ENCODE assay signal across 16 cellular contexts in the genomic region with DNA sequence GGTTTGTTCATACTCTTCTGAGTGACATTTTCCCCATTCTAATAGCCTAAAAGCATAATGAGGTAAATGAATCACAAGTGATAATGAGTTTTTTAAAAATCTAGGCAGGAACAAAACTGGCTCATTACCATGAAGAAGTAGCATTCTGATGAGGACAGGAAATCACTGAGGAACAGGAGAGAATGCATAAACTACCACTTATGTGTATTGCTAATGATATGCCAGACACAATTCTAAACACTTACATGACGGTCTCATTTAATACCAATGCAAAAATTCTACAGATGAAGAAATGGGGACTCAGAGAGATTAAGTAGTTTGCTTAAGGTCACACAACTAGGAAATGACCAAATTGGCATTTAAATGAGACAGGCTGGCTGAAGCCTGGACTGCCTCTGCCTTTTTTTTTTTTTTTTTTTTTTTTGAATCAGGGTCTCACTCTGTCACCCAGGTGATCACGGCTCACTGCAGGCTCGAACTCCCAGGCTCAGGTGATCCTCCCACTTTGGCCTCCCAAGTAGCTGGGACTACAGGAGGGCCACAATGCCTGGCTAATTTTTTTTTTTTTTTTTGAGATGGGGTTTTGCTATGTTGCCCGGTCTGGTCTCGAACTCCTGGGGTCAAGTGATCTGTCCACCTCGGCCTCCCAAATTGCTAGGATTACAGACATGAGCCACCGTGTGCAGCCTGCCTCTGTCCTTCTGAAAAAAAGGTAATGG. TPM values are rescaled to one million over a fixed set of nuclear protein-coding genes. Genes with fewer than 3 reads are reported as not detected.
A peak's percentile ranks its signal among the peaks of the same experiment; 100 is the strongest.
DNase-seq lines count a peak whose midpoint lies in the region; ATAC-seq and TF ChIP-seq lines count a peak whose summit lies in the region.
"Had no signal": no experiment of that assay in that cellular context is flagged by ENCODE, and none has a peak within 500 bp of the region (broad histone marks: within the 10 kb centered on the region; RNA-seq: fewer than 3 reads in every experiment).

No MANE protein-coding gene starts in this region.

- H4K20me1 ChIP-seq in osteoblast (ENCODE audit: insufficient read depth, low read length): no peaks in the 10 kb centered on the region

- H3K4me1 ChIP-seq in osteoblast (ENCODE audit: insufficient read depth, low read length): no peaks in the 10 kb centered on the region
- H3K4me1 ChIP-seq: uterus had no signal

- peak overlapping the region; percentile 93 for H3K27ac Mint-ChIP-seq in activated CD4-positive, alpha-beta T cell treated with anti-CD3 and anti-CD28 coated beads, Interleukin-2, amount 10 ng/mL, durations not matched to agents 7 days and 5 days
- peak overlapping the region; percentile 62 for H3K27ac Mint-ChIP-seq in T-helper 1 cell treated with Interleukin-12 subunit alpha and Interleukin-12 subunit beta and Interleukin-4 antibody, amounts not matched to agents 30 μg/mL and 1 μg/mL, for 36 hours
- H3K27ac Mint-ChIP-seq in glutamatergic neuron (ENCODE audit: unreplicated experiment) (peak overlapping the region; percentile 48), MCF 10A (ENCODE audit: low read depth, unreplicated experiment) (no peak overlapping the region)
- peak overlapping the region; percentile 93 to 96 for H3K27ac Mint-ChIP-seq in stimulated activated naive CD8-positive, alpha-beta T cell treated with anti-CD3 and anti-CD28 coated beads, Interleukin-15, amount 100 ng/mL, for 72 hours

- no peaks in the 10 kb centered on the region for H3K27me3 ChIP-seq in osteoblast (ENCODE audit: insufficient read depth, low read length)
- H3K27me3 ChIP-seq: sigmoid colon, uterus had no signal

- H3K36me3 ChIP-seq in osteoblast (ENCODE audit: insufficient read depth, low read length): no peaks in the 10 kb centered on the region
- H3K36me3 ChIP-seq: sigmoid colon, uterus had no signal

- H3K27me3 Mint-ChIP-seq in activated CD4-positive, alpha-beta T cell treated with anti-CD3 and anti-CD28 coated beads, Interleukin-2, amount 10 ng/mL, durations not matched to agents 7 days and 5 days: no peaks in the 10 kb centered on the region
- H3K27me3 Mint-ChIP-seq in T-helper 1 cell treated with Interleukin-12 subunit alpha and Interleukin-12 subunit beta and Interleukin-4 antibody, amounts not matched to agents 30 μg/mL and 1 μg/mL, for 36 hours (ENCODE audit: low read depth): no peaks in the 10 kb centered on the region
- H3K27me3 Mint-ChIP-seq in glutamatergic neuron (ENCODE audit: unreplicated experiment) (peaks cover 8% of the 10 kb centered on the region), MCF 10A (ENCODE audit: insufficient read depth, unreplicated experiment) (no peaks in the 10 kb centered on the region)
- no peaks in the 10 kb centered on the region for H3K27me3 Mint-ChIP-seq in stimulated activated naive CD8-positive, alpha-beta T cell treated with anti-CD3 and anti-CD28 coated beads, Interleukin-15, amount 100 ng/mL, for 72 hours
- H3K27me3 Mint-ChIP-seq: naive B cell had no signal

- intact Hi-C loops in MCF 10A (cut with micrococcal nuclease): no loop called here

- TF ChIP-seq CTCF in glutamatergic neuron (IDR thresholded peaks at IDR 0.05; ENCODE audit: partially characterized antibody, unreplicated experiment) (no peak), MCF 10A (IDR thresholded peaks at IDR 0.05; ENCODE audit: unreplicated experiment) (no peak), osteoblast (IDR thresholded peaks at IDR 0.05; ENCODE audit: extremely low read depth, low read depth, low read length) (no peak)

- ATAC-seq in stimulated activated naive CD8-positive, alpha-beta T cell treated with anti-CD3 and anti-CD28 coated beads, Interleukin-15, amount 100 ng/mL, for 72 hours: no peak
- ATAC-seq in GM21786 (IDR thresholded peaks at IDR 0.05; ENCODE audit: unreplicated experiment): no peak

- H3K27ac ChIP-seq in osteoblast (ENCODE audit: low read depth, low read length): no peak overlapping the region

- no peak overlapping the region for H3K4me2 ChIP-seq in osteoblast (ENCODE audit: insufficient read depth, low read length)

- H3K9me3 Mint-ChIP-seq in activated CD4-positive, alpha-beta T cell treated with anti-CD3 and anti-CD28 coated beads, Interleukin-2, amount 10 ng/mL, durations not matched to agents 7 days and 5 days: peaks cover 5% of the 10 kb centered on the region
- no peaks in the 10 kb centered on the region for H3K9me3 Mint-ChIP-seq in T-helper 1 cell treated with Interleukin-12 subunit alpha and Interleukin-12 subunit beta and Interleukin-4 antibody, amounts not matched to agents 30 μg/mL and 1 μg/mL, for 36 hours
- peaks cover 11% of the 10 kb centered on the region for H3K9me3 Mint-ChIP-seq in glutamatergic neuron (ENCODE audit: unreplicated experiment)
- no peaks in the 10 kb centered on the region for H3K9me3 Mint-ChIP-seq in stimulated activated naive CD8-positive, alpha-beta T cell treated with anti-CD3 and anti-CD28 coated beads, Interleukin-15, amount 100 ng/mL, for 72 hours
- H3K9me3 Mint-ChIP-seq in MCF 10A (ENCODE audit: unreplicated experiment): no peaks in the 10 kb centered on the region
- H3K9me3 Mint-ChIP-seq: naive B cell had no signal

- H2AFZ ChIP-seq in osteoblast (ENCODE audit: low read length): no peak overlapping the region

- no TSS peak for BruUV-seq in MCF 10A (replicated peaks; lab: Mats Ljungman, UMichigan)

- no peak overlapping the region for H3K4me3 ChIP-seq in osteoblast (ENCODE audit: insufficient read depth, low read length)
- H3K4me3 ChIP-seq: sigmoid colon, uterus had no signal

- H3K36me3 Mint-ChIP-seq in activated CD4-positive, alpha-beta T cell treated with anti-CD3 and anti-CD28 coated beads, Interleukin-2, amount 10 ng/mL, durations not matched to agents 7 days and 5 days (ENCODE audit: low read depth): peaks cover 12% of the 10 kb centered on the region
- peaks cover 6% of the 10 kb centered on the region for H3K36me3 Mint-ChIP-seq in T-helper 1 cell treated with Interleukin-12 subunit alpha and Interleukin-12 subunit beta and Interleukin-4 antibody, amounts not matched to agents 30 μg/mL and 1 μg/mL, for 36 hours (ENCODE audit: low read depth)
- H3K36me3 Mint-ChIP-seq in glutamatergic neuron (ENCODE audit: unreplicated experiment) (no peaks in the 10 kb centered on the region), MCF 10A (ENCODE audit: insufficient read depth, unreplicated experiment) (no peaks in the 10 kb centered on the region)
- H3K36me3 Mint-ChIP-seq: naive B cell had no signal

- POLR2A ChIA-PET in activated CD4-positive, alpha-beta T cell treated with anti-CD3 and anti-CD28 coated beads, Interleukin-2, amount 10 ng/mL, durations not matched to agents 7 days and 5 days (lab: Charles Lee): interaction anchor here (0.6 to 0.7 kb wide), 2 partner anchors 14 to 90 kb away, joined by 3 to 4 read pairs; no protein-coding TSS in a partner anchor
- POLR2A ChIA-PET in MCF 10A (lab: Yijun Ruan, JAX): interaction anchor here (0.7 to 1.7 kb wide), 6 partner anchors 16 to 943 kb away, joined by 3 to 5 read pairs (median 4); partner anchors contain the start of gene ST13

- DNase-seq in activated CD4-positive, alpha-beta T cell treated with anti-CD3 and anti-CD28 coated beads, Interleukin-2, amount 10 ng/mL, durations not matched to agents 7 days and 5 days: no peak
- no peak for DNase-seq in activated CD4-positive, alpha-beta T cell treated with anti-CD3 and anti-CD28 coated beads, Interleukin-2, amount 50 U/mL, for 1 hour
- no peak for DNase-seq in glutamatergic neuron
- no peak for DNase-seq in stimulated activated naive CD8-positive, alpha-beta T cell treated with anti-CD3 and anti-CD28 coated beads, Interleukin-15, amount 100 ng/mL, for 72 hours
- DNase-seq in MCF 10A (ENCODE audit: unreplicated experiment): no peak
- no peak for DNase-seq in osteoblast (ENCODE audit: insufficient read length, low spot score, missing footprints)
- DNase-seq: cortex of kidney, EL, kidney glomerular epithelial cell, NCI-H2227 treated with DMSO at 0.1 percent for 48 hours, sigmoid colon, uterus had no signal

- peaks cover 50% of the 10 kb centered on the region for H3K4me1 Mint-ChIP-seq in activated CD4-positive, alpha-beta T cell treated with anti-CD3 and anti-CD28 coated beads, Interleukin-2, amount 10 ng/mL, durations not matched to agents 7 days and 5 days
- H3K4me1 Mint-ChIP-seq in T-helper 1 cell treated with Interleukin-12 subunit alpha and Interleukin-12 subunit beta and Interleukin-4 antibody, amounts not matched to agents 30 μg/mL and 1 μg/mL, for 36 hours (ENCODE audit: low read depth): peaks cover 39% of the 10 kb centered on the region
- peaks cover 21% of the 10 kb centered on the region for H3K4me1 Mint-ChIP-seq in glutamatergic neuron (ENCODE audit: low read depth, unreplicated experiment)
- peaks cover 47% of the 10 kb centered on the region for H3K4me1 Mint-ChIP-seq in stimulated activated naive CD8-positive, alpha-beta T cell treated with anti-CD3 and anti-CD28 coated beads, Interleukin-15, amount 100 ng/mL, for 72 hours
- H3K4me1 Mint-ChIP-seq in MCF 10A (ENCODE audit: insufficient read depth, unreplicated experiment): peaks cover 26% of the 10 kb centered on the region

- peak overlapping the region; percentile 4 for H3K4me3 Mint-ChIP-seq in activated CD4-positive, alpha-beta T cell treated with anti-CD3 and anti-CD28 coated beads, Interleukin-2, amount 10 ng/mL, durations not matched to agents 7 days and 5 days
- peak overlapping the region; percentile 12 for H3K4me3 Mint-ChIP-seq in T-helper 1 cell treated with Interleukin-12 subunit alpha and Interleukin-12 subunit beta and Interleukin-4 antibody, amounts not matched to agents 30 μg/mL and 1 μg/mL, for 36 hours
- no peak overlapping the region for H3K4me3 Mint-ChIP-seq in glutamatergic neuron (ENCODE audit: unreplicated experiment)
- H3K4me3 Mint-ChIP-seq in stimulated activated naive CD8-positive, alpha-beta T cell treated with anti-CD3 and anti-CD28 coated beads, Interleukin-15, amount 100 ng/mL, for 72 hours: peak overlapping the region; percentile 76 to 91
- no peak overlapping the region for H3K4me3 Mint-ChIP-seq in MCF 10A (ENCODE audit: unreplicated experiment)

- H3K9me3 ChIP-seq in osteoblast (ENCODE audit: low read depth, low read length): no peaks in the 10 kb centered on the region
- H3K9me3 ChIP-seq: sigmoid colon, uterus had no signal

- CTCF ChIA-PET in activated CD4-positive, alpha-beta T cell treated with anti-CD3 and anti-CD28 coated beads, Interleukin-2, amount 10 ng/mL, durations not matched to agents 7 days and 5 days (lab: Charles Lee): interaction anchor here (1.2 to 1.8 kb wide), 5 partner anchors 10 to 45 kb away, joined by 3 to 10 read pairs (median 4); no protein-coding TSS in a partner anchor
- CTCF ChIA-PET in MCF 10A (lab: Yijun Ruan, JAX): interaction anchor here (0.6 kb wide), 1 partner anchor 211 kb away, joined by 3 read pairs; no protein-coding TSS in a partner anchor

- H3K79me2 ChIP-seq in osteoblast (ENCODE audit: insufficient read depth, low read length): no peaks in the 10 kb centered on the region

RNA-seq across cellular contexts. Expression of gene MCHR1, which starts 48.5 kb away (rescaled TPM):
- total RNA-seq in activated CD4-positive, alpha-beta T cell treated with anti-CD3 and anti-CD28 coated beads, Interleukin-2, amount 10 ng/mL, durations not matched to agents 7 days and 5 days: not detected
- total RNA-seq in glutamatergic neuron (ENCODE audit: unreplicated experiment) (1.7 TPM), MCF 10A (2022) (not detected in 2 replicates), osteoblast (0.59 TPM in 1 of 2 replicates, not detected in the other)
- total RNA-seq: LHCN-M2 had no signal

Comparison
In these comparisons a context has a peak if more than half of its experiments do, and no peak if none do; other contexts are left out.
1. H3K4me3 Mint-ChIP-seq: peak in activated CD4-positive, alpha-beta T cell treated with anti-CD3 and anti-CD28 coated beads, Interleukin-2, amount 10 ng/mL, durations not matched to agents 7 days and 5 days (single experiment), T-helper 1 cell treated with Interleukin-12 subunit alpha and Interleukin-12 subunit beta and Interleukin-4 antibody, amounts not matched to agents 30 μg/mL and 1 μg/mL, for 36 hours (single experiment) and stimulated activated naive CD8-positive, alpha-beta T cell treated with anti-CD3 and anti-CD28 coated beads, Interleukin-15, amount 100 ng/mL, for 72 hours (2 of 2); none in glutamatergic neuron (single experiment) and MCF 10A (single experiment).